Comparison of ENCODE assay signal across 9 cellular contexts in genomic region chr1:114189398-114189797, GRCh38. TPM values are rescaled to one million over a fixed set of nuclear protein-coding genes. Genes with fewer than 3 reads are reported as not detected.
"Had no signal": no experiment of that assay in that cellular context is flagged by ENCODE, and none has a peak within 500 bp of the region (broad histone marks: within the 10 kb centered on the region; RNA-seq: fewer than 3 reads in every experiment).

No MANE protein-coding gene starts in this region.

- H3K4me3 Mint-ChIP-seq: H9 had no signal

- H2AFZ ChIP-seq: GM23248 had no signal

- H3K27ac ChIP-seq: GM23248 had no signal

- H3K4me3 ChIP-seq: GM23248 had no signal

- H3K9me3 Mint-ChIP-seq: H9 had no signal

- H3K9ac ChIP-seq: GM23248 had no signal

- FAIRE-seq: H54, HTR-8/SVneo had no signal

- DNase-seq: GM23248, GOT3, H9, HCEC 1CT, IMR-90, KBM-7 had no signal

RNA-seq across cellular contexts. Expression of gene SYT6, which starts 35.7 kb away (rescaled TPM):
- total RNA-seq: GM23248, HT-29, IMR-90 had no signal
- polyA plus RNA-seq: GM23248, IMR-90 had no signal
